ENCODE assay signal across 9 cellular contexts in the genomic region with DNA sequence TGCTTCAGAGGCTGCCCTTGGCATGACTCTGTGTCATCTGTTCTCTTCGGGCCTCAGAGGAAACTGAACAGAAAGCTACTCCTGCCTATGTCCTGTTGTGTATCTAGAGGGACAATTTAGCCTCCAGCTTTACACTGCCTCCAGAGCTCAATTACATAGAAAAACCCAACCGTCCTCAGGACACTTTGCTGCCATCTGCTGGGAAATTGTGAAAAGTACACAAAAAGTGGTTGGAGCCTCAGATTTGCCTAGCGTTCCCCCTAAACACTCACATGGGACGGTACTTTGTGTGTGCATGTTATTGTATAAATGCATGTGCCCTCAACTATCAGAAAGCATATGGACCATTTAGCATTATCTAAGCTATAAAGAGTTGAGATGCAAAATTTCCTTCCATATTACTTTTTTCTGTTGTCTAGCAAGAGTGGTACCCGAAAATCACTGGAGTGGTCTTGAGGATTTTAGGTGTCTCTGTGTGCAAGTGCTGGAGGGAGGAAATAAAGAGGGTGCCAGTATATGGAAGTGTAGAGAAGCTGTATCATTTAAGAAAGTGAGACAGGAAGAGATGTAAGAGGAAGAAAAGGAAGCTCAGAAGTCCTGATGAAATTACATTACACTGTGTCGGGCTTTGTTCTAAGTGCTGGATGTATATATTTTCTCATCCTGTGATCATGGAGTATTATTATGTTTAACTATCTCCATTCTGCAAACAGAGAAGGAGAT. TPM values are rescaled to one million over a fixed set of nuclear protein-coding genes. Genes with fewer than 3 reads are reported as not detected.
DNase-seq lines count a peak whose midpoint lies in the region; ATAC-seq and TF ChIP-seq lines count a peak whose summit lies in the region.
"Had no signal": no experiment of that assay in that cellular context is flagged by ENCODE, and none has a peak within 500 bp of the region (broad histone marks: within the 10 kb centered on the region; RNA-seq: fewer than 3 reads in every experiment).

No MANE protein-coding gene starts in this region.

- intact Hi-C loops in Right ventricle myocardium superior (cut with DNase I) = no loop called here
- intact Hi-C loops in gastrocnemius medialis (cut with DNase I; ENCODE audit: low total_unique reads) = no loop called here

- in situ Hi-C loops in gastrocnemius medialis (cut with MboI; ENCODE audit: low sequenced_read_pairs in 4 of 4) = no loop called here

- peak overlapping the region; percentile 2 for H3K27ac Mint-ChIP-seq in stimulated activated naive B cell treated with anti-CD40 and anti-IgM and Interleukin-4, amounts not matched to agents 10 μg/mL and 1 μg/mL and 100 μg/mL, for 72 hours
- H3K27ac Mint-ChIP-seq: activated T-cell treated with anti-CD3 and anti-CD28 coated beads, Interleukin-2, amount 50 U/mL, for 72 hours had no signal

- no peaks in the 10 kb centered on the region for H3K9me3 ChIP-seq in gastrocnemius medialis

- no peaks in the 10 kb centered on the region for H3K27me3 ChIP-seq in gastrocnemius medialis

- H3K9me3 Mint-ChIP-seq in stimulated activated naive B cell treated with anti-CD40 and anti-IgM and Interleukin-4, amounts not matched to agents 10 μg/mL and 1 μg/mL and 100 μg/mL, for 72 hours = peaks cover 12 to 16% of the 10 kb centered on the region in 2 donors

- peaks cover 20 to 26% of the 10 kb centered on the region in 2 donors for H3K4me1 Mint-ChIP-seq in stimulated activated naive B cell treated with anti-CD40 and anti-IgM and Interleukin-4, amounts not matched to agents 10 μg/mL and 1 μg/mL and 100 μg/mL, for 72 hours

- H3K36me3 ChIP-seq in gastrocnemius medialis = no peaks in the 10 kb centered on the region

- H3K4me3 Mint-ChIP-seq in stimulated activated naive B cell treated with anti-CD40 and anti-IgM and Interleukin-4, amounts not matched to agents 10 μg/mL and 1 μg/mL and 100 μg/mL, for 72 hours = no peak overlapping the region
- H3K4me3 Mint-ChIP-seq: activated T-cell treated with anti-CD3 and anti-CD28 coated beads, Interleukin-2, amount 50 U/mL, for 72 hours had no signal

- H3K4me3 ChIP-seq in AG10803 (ENCODE audit: low read length) (no peak overlapping the region), gastrocnemius medialis (no peak overlapping the region)

- DNase-seq in AG10803 (ENCODE audit: low read depth) (peak; percentile 6), RPMI7951 (ENCODE audit: low read depth) (peak; percentile 43), Right ventricle myocardium superior (no peak), gastrocnemius medialis (no peak), UCSD-AML1 (lab: John Stamatoyannopoulos, UW; ENCODE audit: unreplicated experiment) (no peak)
- peak; percentile 30 for DNase-seq in stimulated activated naive B cell treated with anti-CD40 and anti-IgM and Interleukin-4, amounts not matched to agents 10 μg/mL and 1 μg/mL and 100 μg/mL, for 72 hours

- TF ChIP-seq CTCF in AG10803 (conservative IDR thresholded peaks at IDR 0.05; ENCODE audit: low read length) (peak; percentile 51), gastrocnemius medialis (IDR thresholded peaks at IDR 0.05 in 4 of 5, conservative IDR thresholded peaks at IDR 0.05 in 1 of 5) (peak in 1 of 5 experiments; percentile 13)

- H3K27me3 Mint-ChIP-seq in stimulated activated naive B cell treated with anti-CD40 and anti-IgM and Interleukin-4, amounts not matched to agents 10 μg/mL and 1 μg/mL and 100 μg/mL, for 72 hours = peaks cover 6 to 10% of the 10 kb centered on the region in 2 donors

- H3K4me1 ChIP-seq in gastrocnemius medialis = no peaks in the 10 kb centered on the region

- ATAC-seq in GM21717 (IDR thresholded peaks at IDR 0.05; ENCODE audit: unreplicated experiment) (peak; percentile 52), Right ventricle myocardium superior (ENCODE audit: poor library complexity) (peak; percentile 64), HG02623 (IDR thresholded peaks at IDR 0.05; ENCODE audit: unreplicated experiment) (no peak), gastrocnemius medialis (no peak)
- peak; percentile 52 to 54 for ATAC-seq in stimulated activated naive B cell treated with anti-CD40 and anti-IgM and Interleukin-4, amounts not matched to agents 10 μg/mL and 1 μg/mL and 100 μg/mL, for 72 hours (replicated peaks)

- no peak overlapping the region for H3K27ac ChIP-seq in gastrocnemius medialis

- no peak for TF ChIP-seq POLR2A in gastrocnemius medialis (IDR thresholded peaks at IDR 0.05)

- peaks cover 14 to 16% of the 10 kb centered on the region in 2 donors for H3K36me3 Mint-ChIP-seq in stimulated activated naive B cell treated with anti-CD40 and anti-IgM and Interleukin-4, amounts not matched to agents 10 μg/mL and 1 μg/mL and 100 μg/mL, for 72 hours

RNA-seq across cellular contexts. Expression of a gene that starts 8.7 kb away (rescaled TPM):
- not detected in 2 replicates for total RNA-seq in RPMI7951 (2014; rRNA removed; shearing (Covaris generic))
- total RNA-seq in Right ventricle myocardium superior (1.1 TPM), gastrocnemius medialis (1 to 10 TPM in 1 of 4 donors, not detected in 3; 2.8 TPM)
- total RNA-seq: activated T-cell treated with anti-CD3 and anti-CD28 coated beads, Interleukin-2, amount 50 U/mL, for 72 hours had no signal

RNA-seq across cellular contexts. Expression of a gene that starts 28.8 kb away (rescaled TPM):
- not detected in 2 replicates for total RNA-seq in RPMI7951 (2014; rRNA removed; shearing (Covaris generic))
- 15.2 TPM for total RNA-seq in Right ventricle myocardium superior
- total RNA-seq in gastrocnemius medialis = 10 to 100 TPM in 1 of 4 donors, 1 to 10 TPM in 3; 5.8 to 15.6 (median 8.4) TPM
- total RNA-seq: activated T-cell treated with anti-CD3 and anti-CD28 coated beads, Interleukin-2, amount 50 U/mL, for 72 hours had no signal

Comparison
In these comparisons a context has a peak if more than half of its experiments do, and no peak if none do; other contexts are left out.
1. DNase-seq: peak in AG10803 (single experiment), RPMI7951 (single experiment) and stimulated activated naive B cell treated with anti-CD40 and anti-IgM and Interleukin-4, amounts not matched to agents 10 μg/mL and 1 μg/mL and 100 μg/mL, for 72 hours (single experiment); none in Right ventricle myocardium superior (single experiment), gastrocnemius medialis (0 of 2) and UCSD-AML1 (single experiment).
2. ATAC-seq: peak in GM21717 (single experiment), Right ventricle myocardium superior (single experiment) and stimulated activated naive B cell treated with anti-CD40 and anti-IgM and Interleukin-4, amounts not matched to agents 10 μg/mL and 1 μg/mL and 100 μg/mL, for 72 hours (2 of 2); none in HG02623 (single experiment) and gastrocnemius medialis (0 of 2).